9 cellular contexts compared by ENCODE assay signal in genomic region chr4:87974856-87975462, GRCh38. TPM values are rescaled to one million over a fixed set of nuclear protein-coding genes. Genes with fewer than 3 reads are reported as not detected.
DNase-seq lines count a peak whose midpoint lies in the region; ATAC-seq, FAIRE-seq and TF ChIP-seq lines count a peak whose summit lies in the region.
"Had no signal": no experiment of that assay in that cellular context is flagged by ENCODE, and none has a peak within 500 bp of the region (broad histone marks: within the 10 kb centered on the region; RNA-seq: fewer than 3 reads in every experiment).

No MANE protein-coding gene starts in this region.

- no peak overlapping the region; a peak in 1 of 7 replicates for H3K9ac ChIP-seq in H1 (replicated peaks in 1 of 4; ENCODE audit: extremely low read depth in 1 of 4, low read depth in 3 of 4, low read length in 3 of 4)

- TF ChIP-seq POLR2A in H1 (IDR thresholded peaks at IDR 0.05; ENCODE audit: control extremely low read depth in 1 of 2, low read depth in 2 of 2, low read length in 2 of 2): no peak
- no peak for TF ChIP-seq POLR2A in adrenal gland (IDR thresholded peaks at IDR 0.05)

- H2AFZ ChIP-seq in H1 (ENCODE audit: low read length): peak overlapping the region; percentile 15; the same call in 1 of the 2 replicates

- H2AK5ac ChIP-seq in H1 (ENCODE audit: low read depth, low read length): no peak overlapping the region

- no peak overlapping the region for H3K18ac ChIP-seq in H1 (ENCODE audit: extremely low read depth, low read length)

- no peaks in the 10 kb centered on the region for H3K79me2 ChIP-seq in H1 (ENCODE audit: control insufficient read depth in 1 of 2, insufficient read depth in 2 of 2, low read length in 2 of 2)

- POLR2A ChIA-PET in H1 (lab: Charles Lee; ENCODE audit: partially characterized antibody): interaction anchor here (0.8 to 5.8 kb wide), 8 partner anchors 13 to 102 kb away, joined by 3 to 38 read pairs (median 5); partner anchors contain the start of gene PKD2

- 67% methylated on average over 6 of the region's 6 CpGs; no CpG with 5 or more reads in 1 of the 2 experiments for WGBS in H1 (ENCODE audit: extremely low coverage in 1 of 2, insufficient coverage in 1 of 2, insufficient read length in 1 of 2, insufficient replicate concordance in 2 of 2, low coverage in 1 of 2, low lambda C conversion rate in 2 of 2, missing lambda C conversion rate in 1 of 2), 2 experiments
- 48 to 63% (median 57%) methylated on average over 6 of the region's 6 CpGs for WGBS in adrenal gland, 4 donors

- H3K4me1 ChIP-seq in H1 (replicated peaks in 1 of 4; ENCODE audit: control insufficient read depth in 3 of 4, insufficient read depth in 4 of 4, low read length in 3 of 4): peaks cover 2 to 11% (median 6%) of the 10 kb centered on the region in 4 experiments; a peak in 5 of 7 replicates
- peaks cover 0 to 6% of the 10 kb centered on the region in 2 donors for H3K4me1 ChIP-seq in adrenal gland (replicated peaks in 1 of 2)

- no peaks in the 10 kb centered on the region for H3K79me1 ChIP-seq in H1 (ENCODE audit: low read depth, low read length)

- FAIRE-seq in H1 (lab: Jason Lieb, UNC): peak; percentile 87
- FAIRE-seq in frontal cortex (lab: Jason Lieb, UNC): no peak

- no peak overlapping the region for H2BK15ac ChIP-seq in H1 (ENCODE audit: low read length)

- H3K14ac ChIP-seq in H1 (ENCODE audit: insufficient read length): no peak overlapping the region

- no peak for TF ChIP-seq RAD21 in H1 (IDR thresholded peaks at IDR 0.05 in 1 of 2, conservative IDR thresholded peaks at IDR 0.05 in 1 of 2; ENCODE audit: low read depth in 2 of 2, low read length in 2 of 2)

- no peak overlapping the region; the same call in 1 of the 2 replicates for H2BK20ac ChIP-seq in H1 (ENCODE audit: low read length)

- H3K9me3 ChIP-seq in H1 (ENCODE audit: insufficient read depth in 2 of 2, low read depth in 1 of 2, low read length in 1 of 2) (no peaks in the 10 kb centered on the region), adrenal gland (replicated peaks in 1 of 3) (no peaks in the 10 kb centered on the region)

- CTCF ChIA-PET in H1 (lab: Charles Lee; ENCODE audit: partially characterized antibody): interaction anchor here (0.6 to 3.7 kb wide), 13 partner anchors 8 to 862 kb away, joined by 3 to 40 read pairs (median 6); no protein-coding TSS in a partner anchor

- H3K4ac ChIP-seq in H1 (replicated peaks; ENCODE audit: insufficient read length, low read depth, low read length): no peak overlapping the region

- TF ChIP-seq CTCF in H1 (IDR thresholded peaks at IDR 0.05; ENCODE audit: control extremely low read depth in 1 of 3, insufficient read depth in 1 of 3, low read depth in 1 of 3, low read length in 3 of 3) (no peak), adrenal gland (IDR thresholded peaks at IDR 0.05) (no peak)

- H4K5ac ChIP-seq in H1 (ENCODE audit: insufficient read length, low read depth, low read length): no peak overlapping the region

- peaks cover 8% of the 10 kb centered on the region for H3K4me1 Mint-ChIP-seq in stimulated activated naive CD8-positive, alpha-beta T cell treated with anti-CD3 and anti-CD28 coated beads, Interleukin-15, amount 100 ng/mL, for 72 hours

- H3K27ac ChIP-seq in H1 (ENCODE audit: low read depth, low read length): no peak overlapping the region
- H3K27ac ChIP-seq in adrenal gland: no peak overlapping the region

- no peak for TF ChIP-seq EP300 in H1 (IDR thresholded peaks at IDR 0.05; ENCODE audit: borderline replicate concordance in 1 of 2, low read depth in 2 of 2, low read length in 2 of 2)

- no peak overlapping the region for H4K8ac ChIP-seq in H1 (ENCODE audit: extremely low read depth, insufficient read depth, low read length)

- no peaks in the 10 kb centered on the region for H3K9me3 Mint-ChIP-seq in stimulated activated naive CD8-positive, alpha-beta T cell treated with anti-CD3 and anti-CD28 coated beads, Interleukin-15, amount 100 ng/mL, for 72 hours
- H3K9me3 Mint-ChIP-seq: IgD-negative memory B cell had no signal

- no peak overlapping the region for H2BK5ac ChIP-seq in H1 (ENCODE audit: low read depth, low read length)

- no peak overlapping the region for H3K23ac ChIP-seq in H1 (ENCODE audit: insufficient read length)

- H2BK12ac ChIP-seq in H1 (ENCODE audit: low read depth, low read length): no peak overlapping the region

- intact Hi-C loops in adrenal gland (cut with DNase I): loop anchor here (5.0 kb wide), 1 partner anchor 118 kb away; no protein-coding TSS in a partner anchor

- no peak overlapping the region for H3K27ac Mint-ChIP-seq in stimulated activated naive CD8-positive, alpha-beta T cell treated with anti-CD3 and anti-CD28 coated beads, Interleukin-15, amount 100 ng/mL, for 72 hours

- H3K23me2 ChIP-seq in H1 (ENCODE audit: low read depth, low read length): no peaks in the 10 kb centered on the region

- DNase-seq in stimulated activated naive CD8-positive, alpha-beta T cell treated with anti-CD3 and anti-CD28 coated beads, Interleukin-15, amount 100 ng/mL, for 72 hours: no peak
- DNase-seq in stimulated activated naive CD8-positive, alpha-beta T cell treated with anti-CD3 and anti-CD28 coated beads, Interleukin-15, Interleukin-2, amounts not matched to agents 100 U/mL and 50 U/mL, for 24 hours: no peak
- DNase-seq in HT1080 (ENCODE audit: low read depth) (peak; percentile 64), H1 (ENCODE audit: low read depth in 1 of 2, low spot score in 2 of 2) (no peak), frontal cortex (ENCODE audit: low spot score in 2 of 2) (no peak), adrenal gland (no peak), NCI-H1694 (lab: John Stamatoyannopoulos, UW) (no peak)

- H3K56ac ChIP-seq in H1 (replicated peaks; ENCODE audit: insufficient read length, low read depth, low read length): no peak overlapping the region

- no peak overlapping the region for H4K91ac ChIP-seq in H1 (replicated peaks; ENCODE audit: insufficient read length, low read length)

- H3K4me3 ChIP-seq in H1 (ENCODE audit: extremely low read depth in 1 of 4, insufficient read depth in 2 of 4, low read depth in 3 of 4, low read length in 4 of 4): no peak overlapping the region
- no peak overlapping the region for H3K4me3 ChIP-seq in adrenal gland

- peak; percentile 33 for ATAC-seq in stimulated activated naive CD8-positive, alpha-beta T cell treated with anti-CD3 and anti-CD28 coated beads, Interleukin-15, amount 100 ng/mL, for 72 hours
- no peak for ATAC-seq in stimulated activated naive CD8-positive, alpha-beta T cell treated with anti-CD3 and anti-CD28 coated beads, Interleukin-15, Interleukin-2, amounts not matched to agents 100 U/mL and 50 U/mL, for 24 hours
- ATAC-seq in HG03196 (IDR thresholded peaks at IDR 0.05; ENCODE audit: unreplicated experiment): no peak

- H3K4me3 Mint-ChIP-seq in stimulated activated naive CD8-positive, alpha-beta T cell treated with anti-CD3 and anti-CD28 coated beads, Interleukin-15, amount 100 ng/mL, for 72 hours: no peak overlapping the region

- peak overlapping the region; percentile 18 to 25; a peak in 1 of 4 replicates for H3K4me2 ChIP-seq in H1 (ENCODE audit: insufficient read depth in 1 of 2, low read depth in 2 of 2, low read length in 2 of 2)

- 0 out of 7 replicates have a peak, but pooled peaks cover 0 to 2% (median 0%) of the 10 kb centered on the region in 4 experiments for H3K27me3 ChIP-seq in H1 (replicated peaks in 1 of 4; ENCODE audit: control insufficient read depth in 3 of 4, extremely low read depth in 1 of 4, insufficient read depth in 3 of 4, low read length in 3 of 4)
- H3K27me3 ChIP-seq in adrenal gland: no peaks in the 10 kb centered on the region

- H3K36me3 ChIP-seq in H1 (ENCODE audit: control insufficient read depth in 2 of 4, insufficient read depth in 4 of 4, low read length in 3 of 4): no peaks in the 10 kb centered on the region
- no peaks in the 10 kb centered on the region for H3K36me3 ChIP-seq in adrenal gland (replicated peaks in 1 of 2)

- H2BK120ac ChIP-seq in H1 (replicated peaks; ENCODE audit: low read depth, low read length): no peak overlapping the region

- peaks cover 48% of the 10 kb centered on the region for H3K27me3 Mint-ChIP-seq in stimulated activated naive CD8-positive, alpha-beta T cell treated with anti-CD3 and anti-CD28 coated beads, Interleukin-15, amount 100 ng/mL, for 72 hours

- H4K20me1 ChIP-seq in H1 (replicated peaks in 1 of 2; ENCODE audit: control insufficient read depth in 1 of 2, insufficient read depth in 2 of 2, low read length in 2 of 2): no peaks in the 10 kb centered on the region

RNA-seq across cellular contexts. Expression of gene SPP1, which starts 0.6 kb away (rescaled TPM):
- 30.6 and 37.1 TPM in 2 replicates for total RNA-seq in HT1080 (2014; rRNA removed; shearing (Covaris generic))
- polyA plus RNA-seq in HT1080 (2015; cell fraction: cytosol; rRNA removed): 10.1 and 12.0 TPM in 2 replicates
- 15.8 and 19.7 TPM in 2 replicates for polyA plus RNA-seq in HT1080 (2015; cell fraction: nucleus; rRNA removed)
- total RNA-seq in H1 (2021; fragmentation: NEBNext Ultra II Directional; extraction: Animal tissue kit (Norgen Biotek cat#: 25700)): 22.3 and 26.5 TPM in 2 replicates
- 10.1 and 13.7 TPM in 2 replicates for polyA plus RNA-seq in H1 (2011; rRNA removed)
- 13.1 TPM for polyA plus RNA-seq in H1 (2011; cell fraction: cytosol; rRNA removed)
- 18.0 TPM for polyA plus RNA-seq in H1 (2011; cell fraction: nucleus; rRNA removed)
- polyA plus RNA-seq in H1 (2012, experiment 1 of 2): 10.5 to 20.8 TPM (median 13.8 TPM) in 4 replicates
- 1.6 TPM for polyA plus RNA-seq in H1 (2012, experiment 2 of 2)
- polyA plus RNA-seq in H1 (2013, experiment 1 of 2): 85.8 TPM
- polyA plus RNA-seq in H1 (2013, experiment 2 of 2): 106 TPM
- polyA minus RNA-seq in H1 (2011; rRNA and poly(A)+ RNA removed): 19.6 and 21.0 TPM in 2 replicates
- polyA minus RNA-seq in H1 (2011; cell fraction: cytosol; rRNA and poly(A)+ RNA removed): 5.9 TPM
- polyA minus RNA-seq in H1 (2011; cell fraction: nucleus; rRNA and poly(A)+ RNA removed): 7.3 TPM
- total RNA-seq in frontal cortex: 160 TPM
- 10 to 100 TPM; 10.8 to 89.6 (median 39.3) TPM for total RNA-seq in adrenal gland
- 100 to 1,000 TPM in 1 of 3 donors, 10 to 100 TPM in 1, 1 to 10 TPM in 1; 5.2 to 166 (median 51.6) TPM for polyA plus RNA-seq in adrenal gland
- polyA plus RNA-seq: IgD-negative memory B cell had no signal

RNA-seq across cellular contexts. Expression of gene PKD2, which starts 32.5 kb away (rescaled TPM):
- 14.2 and 18.3 TPM in 2 replicates for total RNA-seq in HT1080 (2014; rRNA removed; shearing (Covaris generic))
- polyA plus RNA-seq in HT1080 (2015; cell fraction: cytosol; rRNA removed): 10.3 and 13.3 TPM in 2 replicates
- 25.2 and 28.2 TPM in 2 replicates for polyA plus RNA-seq in HT1080 (2015; cell fraction: nucleus; rRNA removed)
- total RNA-seq in H1 (2021; fragmentation: NEBNext Ultra II Directional; extraction: Animal tissue kit (Norgen Biotek cat#: 25700)): 29.4 and 32.0 TPM in 2 replicates
- polyA plus RNA-seq in H1 (2011; rRNA removed): 10.4 and 16.0 TPM in 2 replicates
- 28.6 TPM for polyA plus RNA-seq in H1 (2011; cell fraction: cytosol; rRNA removed)
- polyA plus RNA-seq in H1 (2011; cell fraction: nucleus; rRNA removed): 18.6 TPM
- polyA plus RNA-seq in H1 (2012, experiment 1 of 2): 34.6 to 43.2 TPM (median 39.0 TPM) in 4 replicates
- polyA plus RNA-seq in H1 (2012, experiment 2 of 2): 2.2 TPM
- 28.4 TPM for polyA plus RNA-seq in H1 (2013, experiment 1 of 2)
- polyA plus RNA-seq in H1 (2013, experiment 2 of 2): 28.6 TPM
- polyA minus RNA-seq in H1 (2011; rRNA and poly(A)+ RNA removed): 41.7 and 57.9 TPM in 2 replicates
- polyA minus RNA-seq in H1 (2011; cell fraction: cytosol; rRNA and poly(A)+ RNA removed): 19.6 TPM
- 56.0 TPM for polyA minus RNA-seq in H1 (2011; cell fraction: nucleus; rRNA and poly(A)+ RNA removed)
- total RNA-seq in frontal cortex: 58.3 TPM
- 10 to 100 TPM; 24.1 to 74.1 (median 45.8) TPM for total RNA-seq in adrenal gland
- polyA plus RNA-seq in adrenal gland: 10 to 100 TPM; 19.2 to 29.9 (median 23.8) TPM
